ENCODE assay signal across 8 cellular contexts in the genomic region with DNA sequence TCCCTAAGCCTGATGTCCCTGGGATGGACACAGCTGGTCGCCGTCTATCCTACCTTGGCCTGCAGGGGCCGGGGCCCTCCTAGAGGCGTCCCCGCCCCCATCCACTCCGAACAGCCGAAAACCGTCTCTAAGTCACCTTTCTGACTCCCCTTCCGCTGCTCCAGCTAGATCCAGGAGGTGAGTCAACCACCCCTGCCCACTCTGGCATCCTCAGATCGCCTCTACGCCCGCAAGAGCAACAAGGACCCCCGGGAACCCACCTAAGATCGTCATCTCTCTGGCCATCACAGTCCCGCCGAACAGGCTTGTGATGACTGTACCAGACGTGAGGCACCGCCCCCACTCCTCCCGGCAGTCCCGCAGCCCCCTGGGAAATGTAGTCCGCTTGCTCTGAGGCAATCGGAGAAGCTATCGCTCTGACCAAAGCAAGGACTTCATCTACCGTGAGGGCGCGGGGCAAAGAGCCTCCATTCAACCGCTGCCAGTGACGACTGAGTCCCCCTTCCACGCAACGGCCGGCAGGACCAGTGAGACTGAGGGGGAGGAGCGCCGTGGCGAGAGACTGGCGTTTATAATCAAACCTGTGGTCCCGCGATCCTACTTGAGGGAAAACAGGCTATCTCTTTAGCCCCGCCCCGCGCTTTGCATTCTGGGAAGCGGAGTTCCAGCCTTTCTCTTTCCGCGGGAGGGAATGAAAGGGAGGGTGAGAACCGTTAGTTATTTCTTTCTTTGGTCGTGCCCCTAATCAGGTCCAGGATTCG. TPM values are rescaled to one million over a fixed set of nuclear protein-coding genes. Genes with fewer than 3 reads are reported as not detected.
DNase-seq lines count a peak whose midpoint lies in the region; ATAC-seq, FAIRE-seq and TF ChIP-seq lines count a peak whose summit lies in the region.

A gene with protein sequence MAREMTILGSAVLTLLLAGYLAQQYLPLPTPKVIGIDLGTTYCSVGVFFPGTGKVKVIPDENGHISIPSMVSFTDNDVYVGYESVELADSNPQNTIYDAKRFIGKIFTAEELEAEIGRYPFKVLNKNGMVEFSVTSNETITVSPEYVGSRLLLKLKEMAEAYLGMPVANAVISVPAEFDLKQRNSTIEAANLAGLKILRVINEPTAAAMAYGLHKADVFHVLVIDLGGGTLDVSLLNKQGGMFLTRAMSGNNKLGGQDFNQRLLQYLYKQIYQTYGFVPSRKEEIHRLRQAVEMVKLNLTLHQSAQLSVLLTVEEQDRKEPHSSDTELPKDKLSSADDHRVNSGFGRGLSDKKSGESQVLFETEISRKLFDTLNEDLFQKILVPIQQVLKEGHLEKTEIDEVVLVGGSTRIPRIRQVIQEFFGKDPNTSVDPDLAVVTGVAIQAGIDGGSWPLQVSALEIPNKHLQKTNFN (minus strand): TSS at position 312 of the 761 bp plus-strand sequence. CDS start 27 bp downstream, at position 285.

- H3K9me1 ChIP-seq in keratinocyte (ENCODE audit: control insufficient read depth, extremely low read depth, insufficient read depth, low read length): no peaks in the 10 kb centered on the region

- no peaks in the 10 kb centered on the region for H4K20me1 ChIP-seq in keratinocyte (ENCODE audit: control insufficient read depth, extremely low read depth, insufficient read depth, low read length)

- H3K36me3 Mint-ChIP-seq in chondrocyte (ENCODE audit: low read depth): peaks cover 7% of the 10 kb centered on the region

- peak within 1 kb of the TSS; percentile 93 to 98 (median 95) for H3K4me3 ChIP-seq in keratinocyte (ENCODE audit: control insufficient read depth in 2 of 3, extremely low read depth in 1 of 3, insufficient read depth in 2 of 3, low read depth in 1 of 3, low read length in 3 of 3)

- ATAC-seq in GM19043 (IDR thresholded peaks at IDR 0.05; ENCODE audit: low read depth, unreplicated experiment) (peak; percentile 98), HG03378 (IDR thresholded peaks at IDR 0.05; ENCODE audit: unreplicated experiment) (peak; percentile 99)

- H3K9me3 Mint-ChIP-seq in chondrocyte (ENCODE audit: low read depth): no peaks in the 10 kb centered on the region

- DNase-seq in AG20443 (ENCODE audit: low spot score) (peak; percentile 97), NCI-H460 (ENCODE audit: extremely low read depth, low read depth) (peak; percentile 98), chondrocyte (ENCODE audit: low spot score) (peak; percentile 100), keratinocyte (ENCODE audit: low read depth, low spot score) (peak; percentile 80)
- DNase-seq in activated CD4-positive, alpha-beta T cell treated with anti-CD3 and anti-CD28 coated beads for 24 hours (ENCODE audit: low read depth in 2 of 2): peak; percentile 96 to 97
- DNase-seq in stimulated activated CD4-positive, alpha-beta T cell treated with anti-CD3 and anti-CD28 coated beads, Interleukin-15, amount 100 ng/mL, for 1 hour (ENCODE audit: low read depth in 1 of 2, low spot score in 1 of 2): peak; percentile 94 to 96

- peak; percentile 79 for FAIRE-seq in keratinocyte (lab: Jason Lieb, UNC)

- peak within 1 kb of the TSS; percentile 93 for H3K27ac ChIP-seq in keratinocyte (ENCODE audit: control insufficient read depth, insufficient read depth, low read length)

- no peaks in the 10 kb centered on the region for H3K27me3 Mint-ChIP-seq in chondrocyte (ENCODE audit: low read depth)

- H3K4me2 ChIP-seq in keratinocyte (ENCODE audit: control insufficient read depth, extremely low read depth, insufficient read depth, low read depth, low read length): peak within 1 kb of the TSS; percentile 96

- peak within 1 kb of the TSS; percentile 91 for H3K9ac ChIP-seq in keratinocyte (ENCODE audit: control insufficient read depth, extremely low read depth, insufficient read depth, low read length)

- H3K27me3 ChIP-seq in keratinocyte (ENCODE audit: control insufficient read depth, extremely low read depth, insufficient read depth, low read length): no peaks in the 10 kb centered on the region

- H3K4me1 Mint-ChIP-seq in chondrocyte (ENCODE audit: low read depth): peaks cover 39% of the 10 kb centered on the region

- peak within 1 kb of the TSS; percentile 100 for H3K27ac Mint-ChIP-seq in chondrocyte (ENCODE audit: unreplicated experiment)

- H3K79me2 ChIP-seq in keratinocyte (ENCODE audit: control insufficient read depth, insufficient read depth, low read length): peaks cover 22% of the 10 kb centered on the region

- H3K4me1 ChIP-seq in keratinocyte (ENCODE audit: control insufficient read depth, extremely low read depth, insufficient read depth, low read length): peaks cover 14% of the 10 kb centered on the region

- peaks cover 0 to 2% of the 10 kb centered on the region in 2 experiments for H3K36me3 ChIP-seq in keratinocyte (ENCODE audit: control insufficient read depth in 2 of 2, extremely low read depth in 1 of 2, insufficient read depth in 2 of 2, low read length in 2 of 2)

- dilution Hi-C loops in keratinocyte (cut with MboI; ENCODE audit: extremely low pct_ligation_motif_present, low sequenced_read_pairs): no loop called here

- TF ChIP-seq CTCF in chondrocyte (IDR thresholded peaks at IDR 0.05): peak; percentile 26
- no peak for TF ChIP-seq CTCF in keratinocyte (optimal IDR thresholded peaks at IDR 0.05 in 1 of 3, IDR thresholded peaks at IDR 0.05 in 1 of 3, conservative IDR thresholded peaks at IDR 0.05 in 1 of 3; ENCODE audit: extremely low read depth in 1 of 3, insufficient read depth in 2 of 3, low read length in 3 of 3)

- peak within 1 kb of the TSS; percentile 99 for H3K4me3 Mint-ChIP-seq in chondrocyte (ENCODE audit: unreplicated experiment)

- H3K9me3 ChIP-seq in keratinocyte (ENCODE audit: control insufficient read depth, low read depth, low read length): no peaks in the 10 kb centered on the region

- peak within 1 kb of the TSS; percentile 98 for H2AFZ ChIP-seq in keratinocyte (ENCODE audit: control insufficient read depth, low read length)

RNA-seq across cellular contexts. Expression of the gene that starts here (rescaled TPM):
- total RNA-seq in NCI-H460 (2014; rRNA removed; shearing (Covaris generic)): 97.7 and 107 TPM in 2 replicates
- polyA plus RNA-seq in NCI-H460 (2014; cell fraction: nucleus; rRNA removed): 34.3 and 52.6 TPM in 2 replicates
- 64.3 to 86.2 TPM (median 85.0 TPM) in 3 replicates for total RNA-seq in chondrocyte
- polyA plus RNA-seq in keratinocyte: 9.1 to 16.1 TPM (median 9.6 TPM) in 3 replicates
- 17.5 TPM for polyA plus RNA-seq in keratinocyte (2011; ENCODE audit: low read depth)
- 2.0 and 5.0 TPM in 2 replicates for polyA plus RNA-seq in keratinocyte (2011; cell fraction: cytosol; rRNA removed)
- polyA plus RNA-seq in keratinocyte (2011; cell fraction: nucleus; rRNA removed): 9.8 and 15.7 TPM in 2 replicates
- polyA plus RNA-seq in keratinocyte (2012; ENCODE audit: low replicate concordance): 10.1 and 11.7 TPM in 2 replicates
- polyA minus RNA-seq in keratinocyte: 2.1 to 15.7 TPM (median 8.3 TPM) in 3 replicates
- polyA minus RNA-seq in keratinocyte (2011; cell fraction: cytosol; rRNA and poly(A)+ RNA removed): 5.4 TPM
- polyA minus RNA-seq in keratinocyte (2011; cell fraction: nucleus; rRNA and poly(A)+ RNA removed): 15.8 and 25.7 TPM in 2 replicates

Comparison
In these comparisons a context has a peak if more than half of its experiments do, and no peak if none do; other contexts are left out.
1. Peak in every context shown above with its lines: DNase-seq, ATAC-seq, H3K4me3 ChIP-seq and H3K27ac ChIP-seq.